ENCODE assay signal across 1 cellular context in the genomic region with DNA sequence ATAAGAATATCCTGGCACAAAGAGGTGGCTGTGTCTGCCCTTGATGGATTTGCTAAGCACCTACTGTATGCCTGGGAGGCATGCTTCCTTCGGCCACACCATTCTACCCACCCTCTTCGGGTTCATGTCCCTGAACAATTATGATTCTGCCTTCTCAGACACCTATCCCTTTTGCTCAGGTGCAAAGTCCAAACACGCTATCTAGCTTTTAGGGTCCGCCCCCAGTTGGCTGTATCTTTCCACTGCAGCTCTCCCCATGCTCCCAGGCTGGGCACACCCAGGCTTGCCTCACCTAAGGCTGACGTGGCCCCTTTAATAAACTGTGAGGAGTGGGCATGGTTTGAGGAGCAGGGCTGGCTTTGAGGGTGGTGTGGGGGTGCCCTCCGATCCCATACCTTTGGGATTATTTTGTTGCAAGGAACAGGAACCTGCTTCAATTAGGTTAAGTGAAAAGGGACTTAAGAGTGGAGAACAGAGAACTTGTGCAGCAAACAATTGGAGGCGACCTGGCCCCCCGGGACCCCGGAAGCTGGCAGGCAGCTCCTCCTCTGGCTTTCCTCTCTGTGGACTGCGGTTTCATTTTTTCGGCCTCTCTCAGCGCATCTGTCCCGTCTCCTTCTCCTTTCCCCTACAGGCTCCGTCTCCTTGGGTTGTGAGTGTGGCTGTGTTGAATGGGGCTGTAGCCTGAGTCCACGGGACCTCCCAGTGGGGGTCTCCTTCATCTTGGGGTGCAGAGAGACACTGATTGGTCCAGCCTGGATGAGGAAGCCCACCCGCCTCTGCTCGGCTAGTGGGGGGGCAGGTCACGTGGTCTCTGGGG.
TF ChIP-seq lines count a peak whose summit lies in the region.

No MANE protein-coding gene starts in this region.

TF ChIP-seq in HepG2, 621 proteins besides CTCF, POLR2A, EP300 and RAD21 (continued from another document and continues in another):
- TF ChIP-seq, protein P1, sequence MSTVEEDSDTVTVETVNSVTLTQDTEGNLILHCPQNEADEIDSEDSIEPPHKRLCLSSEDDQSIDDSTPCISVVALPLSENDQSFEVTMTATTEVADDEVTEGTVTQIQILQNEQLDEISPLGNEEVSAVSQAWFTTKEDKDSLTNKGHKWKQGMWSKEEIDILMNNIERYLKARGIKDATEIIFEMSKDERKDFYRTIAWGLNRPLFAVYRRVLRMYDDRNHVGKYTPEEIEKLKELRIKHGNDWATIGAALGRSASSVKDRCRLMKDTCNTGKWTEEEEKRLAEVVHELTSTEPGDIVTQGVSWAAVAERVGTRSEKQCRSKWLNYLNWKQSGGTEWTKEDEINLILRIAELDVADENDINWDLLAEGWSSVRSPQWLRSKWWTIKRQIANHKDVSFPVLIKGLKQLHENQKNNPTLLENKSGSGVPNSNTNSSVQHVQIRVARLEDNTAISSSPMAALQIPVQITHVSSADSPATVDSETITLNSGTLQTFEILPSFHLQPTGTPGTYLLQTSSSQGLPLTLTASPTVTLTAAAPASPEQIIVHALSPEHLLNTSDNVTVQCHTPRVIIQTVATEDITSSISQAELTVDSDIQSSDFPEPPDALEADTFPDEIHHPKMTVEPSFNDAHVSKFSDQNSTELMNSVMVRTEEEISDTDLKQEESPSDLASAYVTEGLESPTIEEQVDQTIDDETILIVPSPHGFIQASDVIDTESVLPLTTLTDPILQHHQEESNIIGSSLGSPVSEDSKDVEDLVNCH (CRISPR knock-in tag; IDR thresholded peaks at IDR 0.05) = no peak
- TF ChIP-seq, protein P2, sequence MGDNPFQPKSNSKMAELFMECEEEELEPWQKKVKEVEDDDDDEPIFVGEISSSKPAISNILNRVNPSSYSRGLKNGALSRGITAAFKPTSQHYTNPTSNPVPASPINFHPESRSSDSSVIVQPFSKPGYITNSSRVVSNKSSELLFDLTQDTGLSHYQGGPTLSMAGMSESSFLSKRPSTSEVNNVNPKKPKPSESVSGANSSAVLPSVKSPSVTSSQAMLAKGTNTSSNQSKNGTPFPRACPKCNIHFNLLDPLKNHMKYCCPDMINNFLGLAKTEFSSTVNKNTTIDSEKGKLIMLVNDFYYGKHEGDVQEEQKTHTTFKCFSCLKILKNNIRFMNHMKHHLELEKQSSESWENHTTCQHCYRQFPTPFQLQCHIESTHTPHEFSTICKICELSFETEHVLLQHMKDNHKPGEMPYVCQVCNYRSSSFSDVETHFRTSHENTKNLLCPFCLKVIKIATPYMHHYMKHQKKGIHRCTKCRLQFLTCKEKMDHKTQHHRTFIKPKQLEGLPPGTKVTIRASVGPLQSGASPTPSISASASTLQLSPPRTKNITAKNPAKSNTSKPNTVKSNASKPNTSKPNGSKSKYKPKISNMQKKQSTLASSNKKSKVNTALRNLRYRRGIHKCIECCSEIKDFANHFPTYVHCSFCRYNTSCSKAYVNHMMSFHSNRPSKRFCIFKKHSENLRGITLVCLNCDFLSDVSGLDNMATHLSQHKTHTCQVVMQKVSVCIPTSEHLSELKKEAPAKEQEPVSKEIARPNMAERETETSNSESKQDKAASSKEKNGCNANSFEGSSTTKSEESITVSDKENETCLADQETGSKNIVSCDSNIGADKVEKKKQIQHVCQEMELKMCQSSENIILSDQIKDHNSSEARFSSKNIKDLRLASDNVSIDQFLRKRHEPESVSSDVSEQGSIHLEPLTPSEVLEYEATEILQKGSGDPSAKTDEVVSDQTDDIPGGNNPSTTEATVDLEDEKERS (CRISPR knock-in tag; IDR thresholded peaks at IDR 0.05) = no peak
- no peak for TF ChIP-seq TMF1 (CRISPR knock-in tag; IDR thresholded peaks at IDR 0.05; ENCODE audit: low read depth)
- TF ChIP-seq MAZ (IDR thresholded peaks at IDR 0.05; ENCODE audit: borderline replicate concordance, low read depth, low read length) = peak; percentile 64; the same call in 1 of the 2 replicates
- TF ChIP-seq MAZ (CRISPR knock-in tag; IDR thresholded peaks at IDR 0.05; ENCODE audit: low read depth) = peak; percentile 61; the same call in 1 of the 2 replicates
- peak; percentile 62 for TF ChIP-seq ELF1 (CRISPR knock-in tag; IDR thresholded peaks at IDR 0.05)
- no peak for TF ChIP-seq ZBTB42 (CRISPR knock-in tag; IDR thresholded peaks at IDR 0.05)
- peak; percentile 78; the same call in 1 of the 2 replicates for TF ChIP-seq ZNF343 (CRISPR knock-in tag; IDR thresholded peaks at IDR 0.05)
- no peak for TF ChIP-seq JUNB (CRISPR knock-in tag; IDR thresholded peaks at IDR 0.05; ENCODE audit: borderline replicate concordance)
- TF ChIP-seq, protein P3, sequence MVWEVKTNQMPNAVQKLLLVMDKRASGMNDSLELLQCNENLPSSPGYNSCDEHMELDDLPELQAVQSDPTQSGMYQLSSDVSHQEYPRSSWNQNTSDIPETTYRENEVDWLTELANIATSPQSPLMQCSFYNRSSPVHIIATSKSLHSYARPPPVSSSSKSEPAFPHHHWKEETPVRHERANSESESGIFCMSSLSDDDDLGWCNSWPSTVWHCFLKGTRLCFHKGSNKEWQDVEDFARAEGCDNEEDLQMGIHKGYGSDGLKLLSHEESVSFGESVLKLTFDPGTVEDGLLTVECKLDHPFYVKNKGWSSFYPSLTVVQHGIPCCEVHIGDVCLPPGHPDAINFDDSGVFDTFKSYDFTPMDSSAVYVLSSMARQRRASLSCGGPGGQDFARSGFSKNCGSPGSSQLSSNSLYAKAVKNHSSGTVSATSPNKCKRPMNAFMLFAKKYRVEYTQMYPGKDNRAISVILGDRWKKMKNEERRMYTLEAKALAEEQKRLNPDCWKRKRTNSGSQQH (CRISPR knock-in tag; IDR thresholded peaks at IDR 0.05; ENCODE audit: low read depth) = no peak; the same call in none of the 2 replicates
- 0 out of 2 replicates have a peak, but pooled peaks have one; percentile 16 for TF ChIP-seq ZFY (CRISPR knock-in tag; IDR thresholded peaks at IDR 0.05)
- no peak for TF ChIP-seq ZNF550 (CRISPR knock-in tag; IDR thresholded peaks at IDR 0.05; ENCODE audit: borderline replicate concordance)
- TF ChIP-seq HMG20A (CRISPR knock-in tag; IDR thresholded peaks at IDR 0.05; ENCODE audit: borderline replicate concordance) = 0 out of 2 replicates have a peak, but pooled peaks have one; percentile 54
- no peak for TF ChIP-seq GPN1 (CRISPR knock-in tag; IDR thresholded peaks at IDR 0.05; ENCODE audit: borderline replicate concordance)
- TF ChIP-seq, protein P4, sequence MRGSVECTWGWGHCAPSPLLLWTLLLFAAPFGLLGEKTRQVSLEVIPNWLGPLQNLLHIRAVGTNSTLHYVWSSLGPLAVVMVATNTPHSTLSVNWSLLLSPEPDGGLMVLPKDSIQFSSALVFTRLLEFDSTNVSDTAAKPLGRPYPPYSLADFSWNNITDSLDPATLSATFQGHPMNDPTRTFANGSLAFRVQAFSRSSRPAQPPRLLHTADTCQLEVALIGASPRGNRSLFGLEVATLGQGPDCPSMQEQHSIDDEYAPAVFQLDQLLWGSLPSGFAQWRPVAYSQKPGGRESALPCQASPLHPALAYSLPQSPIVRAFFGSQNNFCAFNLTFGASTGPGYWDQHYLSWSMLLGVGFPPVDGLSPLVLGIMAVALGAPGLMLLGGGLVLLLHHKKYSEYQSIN (CRISPR knock-in tag; IDR thresholded peaks at IDR 0.05; ENCODE audit: borderline replicate concordance) = no peak
- no peak for TF ChIP-seq RFX5 (IDR thresholded peaks at IDR 0.05; ENCODE audit: low read depth, low read length)
- peak; percentile 59 for TF ChIP-seq SKI (IDR thresholded peaks at IDR 0.05; ENCODE audit: partially characterized antibody)
- no peak for TF ChIP-seq SYNCRIP (IDR thresholded peaks at IDR 0.05; ENCODE audit: insufficient read depth, low read depth, low read length)
- TF ChIP-seq SP1 (IDR thresholded peaks at IDR 0.05) = no peak
- peak; percentile 39; the same call in 1 of the 2 replicates for TF ChIP-seq SP1 (CRISPR knock-in tag; IDR thresholded peaks at IDR 0.05)
- TF ChIP-seq CC2D1A (CRISPR knock-in tag; IDR thresholded peaks at IDR 0.05) = 0 out of 2 replicates have a peak, but pooled peaks have one; percentile 75
- TF ChIP-seq TRIM24 (CRISPR knock-in tag; IDR thresholded peaks at IDR 0.05) = no peak
- TF ChIP-seq, protein P5, sequence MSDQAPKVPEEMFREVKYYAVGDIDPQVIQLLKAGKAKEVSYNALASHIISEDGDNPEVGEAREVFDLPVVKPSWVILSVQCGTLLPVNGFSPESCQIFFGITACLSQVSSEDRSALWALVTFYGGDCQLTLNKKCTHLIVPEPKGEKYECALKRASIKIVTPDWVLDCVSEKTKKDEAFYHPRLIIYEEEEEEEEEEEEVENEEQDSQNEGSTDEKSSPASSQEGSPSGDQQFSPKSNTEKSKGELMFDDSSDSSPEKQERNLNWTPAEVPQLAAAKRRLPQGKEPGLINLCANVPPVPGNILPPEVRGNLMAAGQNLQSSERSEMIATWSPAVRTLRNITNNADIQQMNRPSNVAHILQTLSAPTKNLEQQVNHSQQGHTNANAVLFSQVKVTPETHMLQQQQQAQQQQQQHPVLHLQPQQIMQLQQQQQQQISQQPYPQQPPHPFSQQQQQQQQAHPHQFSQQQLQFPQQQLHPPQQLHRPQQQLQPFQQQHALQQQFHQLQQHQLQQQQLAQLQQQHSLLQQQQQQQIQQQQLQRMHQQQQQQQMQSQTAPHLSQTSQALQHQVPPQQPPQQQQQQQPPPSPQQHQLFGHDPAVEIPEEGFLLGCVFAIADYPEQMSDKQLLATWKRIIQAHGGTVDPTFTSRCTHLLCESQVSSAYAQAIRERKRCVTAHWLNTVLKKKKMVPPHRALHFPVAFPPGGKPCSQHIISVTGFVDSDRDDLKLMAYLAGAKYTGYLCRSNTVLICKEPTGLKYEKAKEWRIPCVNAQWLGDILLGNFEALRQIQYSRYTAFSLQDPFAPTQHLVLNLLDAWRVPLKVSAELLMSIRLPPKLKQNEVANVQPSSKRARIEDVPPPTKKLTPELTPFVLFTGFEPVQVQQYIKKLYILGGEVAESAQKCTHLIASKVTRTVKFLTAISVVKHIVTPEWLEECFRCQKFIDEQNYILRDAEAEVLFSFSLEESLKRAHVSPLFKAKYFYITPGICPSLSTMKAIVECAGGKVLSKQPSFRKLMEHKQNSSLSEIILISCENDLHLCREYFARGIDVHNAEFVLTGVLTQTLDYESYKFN (CRISPR knock-in tag; conservative IDR thresholded peaks at IDR 0.05) = peak; percentile 95
- TF ChIP-seq ZNF746 (CRISPR knock-in tag; IDR thresholded peaks at IDR 0.05) = peak; percentile 73; the same call in 1 of the 2 replicates
- no peak for TF ChIP-seq SMARCE1 (IDR thresholded peaks at IDR 0.05; ENCODE audit: borderline replicate concordance)
- TF ChIP-seq, protein P6, sequence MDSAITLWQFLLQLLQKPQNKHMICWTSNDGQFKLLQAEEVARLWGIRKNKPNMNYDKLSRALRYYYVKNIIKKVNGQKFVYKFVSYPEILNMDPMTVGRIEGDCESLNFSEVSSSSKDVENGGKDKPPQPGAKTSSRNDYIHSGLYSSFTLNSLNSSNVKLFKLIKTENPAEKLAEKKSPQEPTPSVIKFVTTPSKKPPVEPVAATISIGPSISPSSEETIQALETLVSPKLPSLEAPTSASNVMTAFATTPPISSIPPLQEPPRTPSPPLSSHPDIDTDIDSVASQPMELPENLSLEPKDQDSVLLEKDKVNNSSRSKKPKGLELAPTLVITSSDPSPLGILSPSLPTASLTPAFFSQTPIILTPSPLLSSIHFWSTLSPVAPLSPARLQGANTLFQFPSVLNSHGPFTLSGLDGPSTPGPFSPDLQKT (CRISPR knock-in tag; IDR thresholded peaks at IDR 0.05; ENCODE audit: borderline replicate concordance) = no peak
- TF ChIP-seq TBX2 (CRISPR knock-in tag; IDR thresholded peaks at IDR 0.05; ENCODE audit: borderline replicate concordance) = peak; percentile 93
- TF ChIP-seq ARID2 (CRISPR knock-in tag; IDR thresholded peaks at IDR 0.05; ENCODE audit: borderline replicate concordance) = no peak
- no peak for TF ChIP-seq ZNF296 (CRISPR knock-in tag; conservative IDR thresholded peaks at IDR 0.05)
- TF ChIP-seq STAT5B (CRISPR knock-in tag; IDR thresholded peaks at IDR 0.05) = no peak
- peak; percentile 68; the same call in 1 of the 2 replicates for TF ChIP-seq ZBTB7A (CRISPR knock-in tag; IDR thresholded peaks at IDR 0.05)
- peak; percentile 79 for TF ChIP-seq SP5 (CRISPR knock-in tag; IDR thresholded peaks at IDR 0.05; ENCODE audit: borderline replicate concordance, low read depth)
- peak; percentile 77; the same call in 1 of the 2 replicates for TF ChIP-seq HDAC2 (CRISPR knock-in tag; IDR thresholded peaks at IDR 0.05)
- no peak for TF ChIP-seq ZNF577 (CRISPR knock-in tag; IDR thresholded peaks at IDR 0.05; ENCODE audit: borderline replicate concordance, low read depth)
- TF ChIP-seq, protein P7, sequence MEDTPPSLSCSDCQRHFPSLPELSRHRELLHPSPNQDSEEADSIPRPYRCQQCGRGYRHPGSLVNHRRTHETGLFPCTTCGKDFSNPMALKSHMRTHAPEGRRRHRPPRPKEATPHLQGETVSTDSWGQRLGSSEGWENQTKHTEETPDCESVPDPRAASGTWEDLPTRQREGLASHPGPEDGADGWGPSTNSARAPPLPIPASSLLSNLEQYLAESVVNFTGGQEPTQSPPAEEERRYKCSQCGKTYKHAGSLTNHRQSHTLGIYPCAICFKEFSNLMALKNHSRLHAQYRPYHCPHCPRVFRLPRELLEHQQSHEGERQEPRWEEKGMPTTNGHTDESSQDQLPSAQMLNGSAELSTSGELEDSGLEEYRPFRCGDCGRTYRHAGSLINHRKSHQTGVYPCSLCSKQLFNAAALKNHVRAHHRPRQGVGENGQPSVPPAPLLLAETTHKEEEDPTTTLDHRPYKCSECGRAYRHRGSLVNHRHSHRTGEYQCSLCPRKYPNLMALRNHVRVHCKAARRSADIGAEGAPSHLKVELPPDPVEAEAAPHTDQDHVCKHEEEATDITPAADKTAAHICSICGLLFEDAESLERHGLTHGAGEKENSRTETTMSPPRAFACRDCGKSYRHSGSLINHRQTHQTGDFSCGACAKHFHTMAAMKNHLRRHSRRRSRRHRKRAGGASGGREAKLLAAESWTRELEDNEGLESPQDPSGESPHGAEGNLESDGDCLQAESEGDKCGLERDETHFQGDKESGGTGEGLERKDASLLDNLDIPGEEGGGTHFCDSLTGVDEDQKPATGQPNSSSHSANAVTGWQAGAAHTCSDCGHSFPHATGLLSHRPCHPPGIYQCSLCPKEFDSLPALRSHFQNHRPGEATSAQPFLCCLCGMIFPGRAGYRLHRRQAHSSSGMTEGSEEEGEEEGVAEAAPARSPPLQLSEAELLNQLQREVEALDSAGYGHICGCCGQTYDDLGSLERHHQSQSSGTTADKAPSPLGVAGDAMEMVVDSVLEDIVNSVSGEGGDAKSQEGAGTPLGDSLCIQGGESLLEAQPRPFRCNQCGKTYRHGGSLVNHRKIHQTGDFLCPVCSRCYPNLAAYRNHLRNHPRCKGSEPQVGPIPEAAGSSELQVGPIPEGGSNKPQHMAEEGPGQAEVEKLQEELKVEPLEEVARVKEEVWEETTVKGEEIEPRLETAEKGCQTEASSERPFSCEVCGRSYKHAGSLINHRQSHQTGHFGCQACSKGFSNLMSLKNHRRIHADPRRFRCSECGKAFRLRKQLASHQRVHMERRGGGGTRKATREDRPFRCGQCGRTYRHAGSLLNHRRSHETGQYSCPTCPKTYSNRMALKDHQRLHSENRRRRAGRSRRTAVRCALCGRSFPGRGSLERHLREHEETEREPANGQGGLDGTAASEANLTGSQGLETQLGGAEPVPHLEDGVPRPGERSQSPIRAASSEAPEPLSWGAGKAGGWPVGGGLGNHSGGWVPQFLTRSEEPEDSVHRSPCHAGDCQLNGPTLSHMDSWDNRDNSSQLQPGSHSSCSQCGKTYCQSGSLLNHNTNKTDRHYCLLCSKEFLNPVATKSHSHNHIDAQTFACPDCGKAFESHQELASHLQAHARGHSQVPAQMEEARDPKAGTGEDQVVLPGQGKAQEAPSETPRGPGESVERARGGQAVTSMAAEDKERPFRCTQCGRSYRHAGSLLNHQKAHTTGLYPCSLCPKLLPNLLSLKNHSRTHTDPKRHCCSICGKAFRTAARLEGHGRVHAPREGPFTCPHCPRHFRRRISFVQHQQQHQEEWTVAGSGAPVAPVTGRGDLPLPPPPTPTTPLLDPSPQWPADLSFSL (CRISPR knock-in tag; IDR thresholded peaks at IDR 0.05) = no peak; the same call in 1 of the 2 replicates
- peak; percentile 76 for TF ChIP-seq MTA1 (CRISPR knock-in tag; IDR thresholded peaks at IDR 0.05; ENCODE audit: borderline replicate concordance)
- no peak for TF ChIP-seq ZNF17 (CRISPR knock-in tag; IDR thresholded peaks at IDR 0.05)
